ENCODE assay signal across 8 cellular contexts in the genomic region with DNA sequence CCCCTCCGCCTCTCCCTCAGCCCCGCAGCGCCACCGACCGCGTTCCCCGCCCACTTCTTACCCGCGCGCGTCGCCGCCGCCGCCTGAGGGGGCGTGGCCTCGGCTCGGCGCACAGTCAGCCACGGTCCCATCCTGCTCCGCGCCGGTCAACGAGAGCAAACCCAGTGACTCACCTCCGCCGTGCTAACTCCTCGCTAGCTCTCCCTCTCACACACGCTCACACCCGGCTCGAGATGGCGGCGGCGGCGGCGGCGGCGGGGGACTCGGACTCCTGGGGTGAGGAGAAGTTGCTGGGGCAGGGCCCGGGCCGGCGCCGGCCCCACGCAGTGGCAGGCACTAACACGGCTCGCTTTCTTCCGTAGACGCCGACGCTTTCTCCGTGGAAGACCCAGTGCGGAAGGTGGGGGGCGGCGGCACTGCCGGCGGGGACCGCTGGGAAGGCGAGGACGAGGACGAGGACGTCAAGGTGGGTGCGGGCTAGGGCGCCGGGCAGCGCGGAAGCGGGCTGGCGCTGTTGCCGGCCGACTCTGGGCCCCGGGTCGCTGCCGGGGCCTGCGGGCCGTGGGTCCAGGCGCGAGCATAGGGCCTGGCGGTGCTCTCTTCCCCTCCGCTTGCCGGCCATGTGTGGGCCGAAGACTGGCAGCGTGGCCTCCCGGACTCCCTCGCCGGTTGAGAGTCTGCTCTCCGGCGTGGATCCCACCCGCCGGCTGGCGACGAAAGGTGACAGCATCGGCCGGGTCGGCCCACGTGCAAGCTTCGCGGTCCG. TPM values are rescaled to one million over a fixed set of nuclear protein-coding genes. Genes with fewer than 3 reads are reported as not detected.
DNase-seq lines count a peak whose midpoint lies in the region; ATAC-seq and TF ChIP-seq lines count a peak whose summit lies in the region.

A gene with protein sequence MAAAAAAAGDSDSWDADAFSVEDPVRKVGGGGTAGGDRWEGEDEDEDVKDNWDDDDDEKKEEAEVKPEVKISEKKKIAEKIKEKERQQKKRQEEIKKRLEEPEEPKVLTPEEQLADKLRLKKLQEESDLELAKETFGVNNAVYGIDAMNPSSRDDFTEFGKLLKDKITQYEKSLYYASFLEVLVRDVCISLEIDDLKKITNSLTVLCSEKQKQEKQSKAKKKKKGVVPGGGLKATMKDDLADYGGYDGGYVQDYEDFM (plus strand): TSS at position 186 of the 766 bp plus-strand sequence. CDS start 48 bp downstream, at position 234.

- TF ChIP-seq CTCF in GM12875 (IDR thresholded peaks at IDR 0.05; ENCODE audit: borderline replicate concordance, insufficient read depth, low read depth, low read length) (no peak), heart right ventricle (IDR thresholded peaks at IDR 0.05) (no peak), type B pancreatic cell (conservative IDR thresholded peaks at IDR 0.05) (no peak)

- peaks cover 17% of the 10 kb centered on the region for H3K36me3 Mint-ChIP-seq in type B pancreatic cell

- H3K4me3 Mint-ChIP-seq in type B pancreatic cell, result peak within 1 kb of the TSS; percentile 91

- peaks cover 0 to 52% (median 44%) of the 10 kb centered on the region in 9 donors for H3K4me1 ChIP-seq in heart right ventricle

- DNase-seq in NCI-H1417 (lab: John Stamatoyannopoulos, UW), result peak; percentile 88 to 93 (median 90)
- peak; percentile 93 for DNase-seq in T follicular helper cell (ENCODE audit: low read depth)
- DNase-seq in heart right ventricle, result peak; percentile 94 to 95
- DNase-seq in posterior cingulate gyrus, result peak; percentile 88 to 99 (median 92)
- DNase-seq in type B pancreatic cell (ENCODE audit: extremely low spot score, unreplicated experiment), result peak; percentile 94

- WGBS in adipose tissue, 3 donors, result 0 to 1% (median 0%) methylated on average over 69 to 97 of the region's 97 CpGs
- WGBS in heart right ventricle, 2 donors, result 0 to 1% methylated on average over 83 to 97 of the region's 97 CpGs

- H3K4me3 ChIP-seq in GM12875 (ENCODE audit: low read depth, low read length), result peak within 1 kb of the TSS; percentile 98
- peak within 1 kb of the TSS; percentile 74 to 98 (median 90) for H3K4me3 ChIP-seq in heart right ventricle

- intact Hi-C loops in heart right ventricle (cut with DNase I) (loop anchor here in 2 of 10 donors (5.0 kb wide), 1 partner anchor 110 kb away; the partner anchor contains the start of gene CTDSPL2 (in 2 of the 2)), posterior cingulate gyrus (cut with DNase I) (no loop called here)

- peaks cover 0 to 47% (median 0%) of the 10 kb centered on the region in 9 donors for H3K36me3 ChIP-seq in heart right ventricle

- H3K4me1 Mint-ChIP-seq in type B pancreatic cell (ENCODE audit: unreplicated experiment), result peaks cover 23% of the 10 kb centered on the region

- no peaks in the 10 kb centered on the region for H3K9me3 ChIP-seq in heart right ventricle

- H3K9me3 Mint-ChIP-seq in type B pancreatic cell, result no peaks in the 10 kb centered on the region

- H3K27me3 ChIP-seq in heart right ventricle, result no peaks in the 10 kb centered on the region

- ATAC-seq in HG02763 (IDR thresholded peaks at IDR 0.05; ENCODE audit: unreplicated experiment) (peak; percentile 82), heart right ventricle (peak; percentile 95 to 97 (median 96))

- H3K27ac ChIP-seq in adipose tissue (ENCODE audit: low read depth, low read length) (peak within 1 kb of the TSS; percentile 91), heart right ventricle (peak within 1 kb of the TSS; percentile 92 to 99 (median 96))

- no peaks in the 10 kb centered on the region for H3K27me3 Mint-ChIP-seq in type B pancreatic cell

- H3K27ac Mint-ChIP-seq in type B pancreatic cell, result peak within 1 kb of the TSS; percentile 95

RNA-seq across cellular contexts. Expression of the gene that starts here (rescaled TPM):
- polyA plus RNA-seq in adipose tissue (10 to 100 TPM; 37.0 to 56.4 (median 56.1) TPM), heart right ventricle (10 to 100 TPM; 30.4 to 86.6 TPM)
- total RNA-seq in heart right ventricle (100 to 1,000 TPM in 1 of 10 donors, 10 to 100 TPM in 9; 64.5 to 105 (median 81.4) TPM), type B pancreatic cell (ENCODE audit: low replicate concordance) (60.9 and 91.1 TPM in 2 replicates)

Comparison
In these comparisons a context has a peak if more than half of its experiments do, and no peak if none do; other contexts are left out.
1. Peak in every context shown above with its lines: DNase-seq, ATAC-seq, H3K4me3 ChIP-seq and H3K27ac ChIP-seq.